ENCODE assay signal across 9 cellular contexts in genomic region chr14:70013269-70013873, GRCh38.
DNase-seq lines count a peak whose midpoint lies in the region; ATAC-seq, FAIRE-seq and TF ChIP-seq lines count a peak whose summit lies in the region.
"Had no signal": no experiment of that assay in that cellular context is flagged by ENCODE, and none has a peak within 500 bp of the region (broad histone marks: within the 10 kb centered on the region; RNA-seq: fewer than 3 reads in every experiment).

No MANE protein-coding gene starts in this region.

- no peak overlapping the region for H3K9ac ChIP-seq in keratinocyte (ENCODE audit: control insufficient read depth, extremely low read depth, insufficient read depth, low read length)

- dilution Hi-C loops in keratinocyte (cut with MboI; ENCODE audit: extremely low pct_ligation_motif_present, low sequenced_read_pairs): no loop called here

- peaks cover 14% of the 10 kb centered on the region for H3K27me3 Mint-ChIP-seq in activated CD8-positive, alpha-beta T cell treated with anti-CD3 and anti-CD28 coated beads for 36 hours
- peaks cover 12% of the 10 kb centered on the region for H3K27me3 Mint-ChIP-seq in CD4-positive, alpha-beta T cell

- no peak overlapping the region for H2AFZ ChIP-seq in keratinocyte (ENCODE audit: control insufficient read depth, low read length)

- CTCF ChIA-PET in activated CD8-positive, alpha-beta T cell treated with anti-CD3 and anti-CD28 coated beads for 36 hours (lab: Charles Lee): interaction anchor here (0.6 to 2.2 kb wide), 15 partner anchors 11 to 555 kb away, joined by 3 to 12 read pairs (median 3); no protein-coding TSS in a partner anchor
- CTCF ChIA-PET in CD4-positive, alpha-beta T cell (lab: Charles Lee): no interaction called here

- POLR2A ChIA-PET in activated CD8-positive, alpha-beta T cell treated with anti-CD3 and anti-CD28 coated beads for 36 hours (lab: Charles Lee): no interaction called here
- POLR2A ChIA-PET in CD4-positive, alpha-beta T cell (lab: Charles Lee): no interaction called here

- TF ChIP-seq CTCF in activated CD8-positive, alpha-beta T cell treated with anti-CD3 and anti-CD28 coated beads for 36 hours (IDR thresholded peaks at IDR 0.05): peak; percentile 57
- TF ChIP-seq CTCF in keratinocyte (optimal IDR thresholded peaks at IDR 0.05 in 1 of 3, IDR thresholded peaks at IDR 0.05 in 1 of 3, conservative IDR thresholded peaks at IDR 0.05 in 1 of 3; ENCODE audit: extremely low read depth in 1 of 3, insufficient read depth in 2 of 3, low read length in 3 of 3): peak; percentile 85 to 91 (median 89)
- no peak for TF ChIP-seq CTCF in CD4-positive, alpha-beta T cell (IDR thresholded peaks at IDR 0.05)

- no peaks in the 10 kb centered on the region for H3K79me2 ChIP-seq in keratinocyte (ENCODE audit: control insufficient read depth, insufficient read depth, low read length)

- no peak overlapping the region for H3K4me3 Mint-ChIP-seq in activated CD8-positive, alpha-beta T cell treated with anti-CD3 and anti-CD28 coated beads for 36 hours
- H3K4me3 Mint-ChIP-seq in CD4-positive, alpha-beta T cell: no peak overlapping the region
- H3K4me3 Mint-ChIP-seq: memory B cell had no signal

- no peaks in the 10 kb centered on the region for H3K36me3 ChIP-seq in keratinocyte (ENCODE audit: control insufficient read depth in 2 of 2, extremely low read depth in 1 of 2, insufficient read depth in 2 of 2, low read length in 2 of 2)

- peaks cover 2% of the 10 kb centered on the region for H3K4me1 Mint-ChIP-seq in activated CD8-positive, alpha-beta T cell treated with anti-CD3 and anti-CD28 coated beads for 36 hours (ENCODE audit: low read depth)
- H3K4me1 Mint-ChIP-seq in CD4-positive, alpha-beta T cell (ENCODE audit: low read depth): peaks cover under 1% of the 10 kb centered on the region

- H3K4me2 ChIP-seq in keratinocyte (ENCODE audit: control insufficient read depth, extremely low read depth, insufficient read depth, low read depth, low read length): no peak overlapping the region

- no peaks in the 10 kb centered on the region for H3K9me3 ChIP-seq in keratinocyte (ENCODE audit: control insufficient read depth, low read depth, low read length)
- no peaks in the 10 kb centered on the region for H3K9me3 ChIP-seq in CD4-positive, alpha-beta T cell (ENCODE audit: control insufficient read depth, low read length)

- H3K9me3 Mint-ChIP-seq in activated CD8-positive, alpha-beta T cell treated with anti-CD3 and anti-CD28 coated beads for 36 hours: no peaks in the 10 kb centered on the region
- no peaks in the 10 kb centered on the region for H3K9me3 Mint-ChIP-seq in CD4-positive, alpha-beta T cell
- H3K9me3 Mint-ChIP-seq: memory B cell had no signal

- FAIRE-seq in keratinocyte (lab: Jason Lieb, UNC): no peak

- H3K36me3 Mint-ChIP-seq in activated CD8-positive, alpha-beta T cell treated with anti-CD3 and anti-CD28 coated beads for 36 hours (ENCODE audit: low read depth): no peaks in the 10 kb centered on the region
- H3K36me3 Mint-ChIP-seq in CD4-positive, alpha-beta T cell (ENCODE audit: low read depth): no peaks in the 10 kb centered on the region
- H3K36me3 Mint-ChIP-seq: memory B cell had no signal

- no peak overlapping the region for H3K27ac ChIP-seq in keratinocyte (ENCODE audit: control insufficient read depth, insufficient read depth, low read length)
- H3K27ac ChIP-seq in substantia nigra (ENCODE audit: low read depth, low read length, poor library complexity, severe bottlenecking): no peak overlapping the region
- H3K27ac ChIP-seq in CD4-positive, alpha-beta T cell (ENCODE audit: low read depth, low read length): no peak overlapping the region
- H3K27ac ChIP-seq: SK-N-MC had no signal

- H3K9me1 ChIP-seq in keratinocyte (ENCODE audit: control insufficient read depth, extremely low read depth, insufficient read depth, low read length): no peaks in the 10 kb centered on the region

- H3K27me3 ChIP-seq in keratinocyte (ENCODE audit: control insufficient read depth, extremely low read depth, insufficient read depth, low read length): no peaks in the 10 kb centered on the region
- no peaks in the 10 kb centered on the region for H3K27me3 ChIP-seq in CD4-positive, alpha-beta T cell (ENCODE audit: control insufficient read depth, insufficient read depth, low read length)

- no peak overlapping the region for H3K27ac Mint-ChIP-seq in activated CD8-positive, alpha-beta T cell treated with anti-CD3 and anti-CD28 coated beads for 36 hours
- H3K27ac Mint-ChIP-seq in CD4-positive, alpha-beta T cell: no peak overlapping the region
- H3K27ac Mint-ChIP-seq: memory B cell had no signal

- intact Hi-C loops in activated CD8-positive, alpha-beta T cell treated with anti-CD3 and anti-CD28 coated beads for 36 hours (cut with micrococcal nuclease): no loop called here
- intact Hi-C loops in CD4-positive, alpha-beta T cell (cut with DNase I, micrococcal nuclease): no loop called here

- peak; percentile 69 for ATAC-seq in activated CD8-positive, alpha-beta T cell treated with anti-CD3 and anti-CD28 coated beads for 36 hours
- ATAC-seq in HG03571 (IDR thresholded peaks at IDR 0.05; ENCODE audit: unreplicated experiment): no peak
- ATAC-seq in CD4-positive, alpha-beta T cell (ENCODE audit: poor library complexity): no peak

- DNase-seq in DMS53 treated with DMSO at 0.1 percent for 48 hours (lab: John Stamatoyannopoulos, UW; ENCODE audit: unreplicated experiment) (peak; percentile 14), HCEC 1CT (peak; percentile 24), keratinocyte (ENCODE audit: low read depth, low spot score) (no peak), substantia nigra (lab: John Stamatoyannopoulos, UW) (peak in 25 of 49 donors; percentile 6 to 58 (median 16))
- peak; percentile 72 for DNase-seq in activated CD8-positive, alpha-beta T cell treated with anti-CD3 and anti-CD28 coated beads for 36 hours
- no peak for DNase-seq in CD4-positive, alpha-beta T cell

- no peak overlapping the region for H3K4me3 ChIP-seq in keratinocyte (ENCODE audit: control insufficient read depth in 2 of 3, extremely low read depth in 1 of 3, insufficient read depth in 2 of 3, low read depth in 1 of 3, low read length in 3 of 3)
- H3K4me3 ChIP-seq: SK-N-MC had no signal

- peaks cover 33% of the 10 kb centered on the region for H3K4me1 ChIP-seq in keratinocyte (ENCODE audit: control insufficient read depth, extremely low read depth, insufficient read depth, low read length)

- no peaks in the 10 kb centered on the region for H4K20me1 ChIP-seq in keratinocyte (ENCODE audit: control insufficient read depth, extremely low read depth, insufficient read depth, low read length)

Comparison
In these comparisons a context has a peak if more than half of its experiments do, and no peak if none do; other contexts are left out.
1. DNase-seq: peak in DMS53 treated with DMSO at 0.1 percent for 48 hours (single experiment), HCEC 1CT (single experiment), activated CD8-positive, alpha-beta T cell treated with anti-CD3 and anti-CD28 coated beads for 36 hours (single experiment) and substantia nigra (25 of 49); none in keratinocyte (single experiment) and CD4-positive, alpha-beta T cell (0 of 10).